8 cellular contexts compared by ENCODE assay signal in the genomic region with DNA sequence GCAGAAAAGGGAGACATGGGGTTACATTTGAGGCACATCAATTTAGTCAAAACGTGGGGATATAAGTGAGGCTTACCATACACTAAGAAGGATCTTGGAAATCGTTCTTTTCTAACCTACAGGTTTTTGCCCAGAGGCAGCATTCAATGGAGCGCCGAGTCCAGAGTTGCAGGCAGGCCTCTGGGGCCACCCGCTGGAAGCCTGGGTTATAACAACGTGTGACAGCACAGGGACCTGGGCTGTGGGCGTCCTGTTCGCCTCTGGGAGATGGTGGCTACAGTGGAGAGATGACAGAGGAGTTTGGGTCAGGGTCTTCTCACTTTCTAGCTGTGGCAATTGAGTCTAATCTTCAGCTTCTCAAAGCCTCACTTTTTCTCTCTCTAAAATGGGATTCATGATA. TPM values are rescaled to one million over a fixed set of nuclear protein-coding genes. Genes with fewer than 3 reads are reported as not detected.
DNase-seq lines count a peak whose midpoint lies in the region; ATAC-seq and TF ChIP-seq lines count a peak whose summit lies in the region.

No MANE protein-coding gene starts in this region.

- no peaks in the 10 kb centered on the region for H3K4me1 ChIP-seq in OCI-LY7 (ENCODE audit: insufficient read depth, low read length, poor library complexity, severe bottlenecking)
- no peaks in the 10 kb centered on the region for H3K4me1 ChIP-seq in colonic mucosa

- no peaks in the 10 kb centered on the region for H3K36me3 ChIP-seq in H7 (replicated peaks; ENCODE audit: control insufficient read depth, insufficient read depth, low read length)
- H3K36me3 ChIP-seq in OCI-LY7 (ENCODE audit: insufficient read depth, low read length): no peaks in the 10 kb centered on the region
- H3K36me3 ChIP-seq in colonic mucosa: no peaks in the 10 kb centered on the region

- no peak overlapping the region for H3K4me3 ChIP-seq in H7 (ENCODE audit: insufficient read depth, low read depth, low read length)
- H3K4me3 ChIP-seq in OCI-LY7 (ENCODE audit: low read depth, low read length, poor library complexity, severe bottlenecking): no peak overlapping the region
- no peak overlapping the region for H3K4me3 ChIP-seq in colonic mucosa

- POLR2A ChIA-PET in OCI-LY7 (lab: Charles Lee): no interaction called here

- intact Hi-C loops in OCI-LY7 (cut with micrococcal nuclease; ENCODE audit: unreplicated experiment): loop anchor here (10.0 kb wide), 1 partner anchor 689 kb away; no protein-coding TSS in a partner anchor
- intact Hi-C loops in colonic mucosa (cut with DNase I): loop anchor here (1.0 to 5.0 kb wide), 2 partner anchors 62 to 324 kb away; no protein-coding TSS in a partner anchor

- no peaks in the 10 kb centered on the region for H3K9me2 ChIP-seq in OCI-LY7 (ENCODE audit: insufficient read depth, low read length)

- no peaks in the 10 kb centered on the region for H3K79me2 ChIP-seq in OCI-LY7 (ENCODE audit: insufficient read depth, low read depth, low read length)

- H3K27ac ChIP-seq in OCI-LY7 (ENCODE audit: low read depth, low read length, poor library complexity, severe bottlenecking) (no peak overlapping the region), colonic mucosa (no peak overlapping the region)

- H2AFZ ChIP-seq in OCI-LY7 (ENCODE audit: low read length): no peak overlapping the region

- TF ChIP-seq CTCF in OCI-LY7 (conservative IDR thresholded peaks at IDR 0.05; ENCODE audit: low read length) (peak; percentile 67), colonic mucosa (IDR thresholded peaks at IDR 0.05) (peak; percentile 42)

- H4K20me1 ChIP-seq in OCI-LY7 (ENCODE audit: insufficient read depth, low read length): no peaks in the 10 kb centered on the region

- no peak overlapping the region for H3K9ac ChIP-seq in colonic mucosa (ENCODE audit: low read depth in 2 of 2, low read length in 2 of 2)

- no peak overlapping the region for H3K4me2 ChIP-seq in OCI-LY7 (ENCODE audit: low read length)

- H3K9me3 ChIP-seq in OCI-LY7 (ENCODE audit: low read length): no peaks in the 10 kb centered on the region
- H3K9me3 ChIP-seq in colonic mucosa: no peaks in the 10 kb centered on the region

- BruUV-seq in OCI-LY7 (replicated peaks; lab: Mats Ljungman, UMichigan): no TSS peak

- ATAC-seq in HG03439 (IDR thresholded peaks at IDR 0.05; ENCODE audit: unreplicated experiment) (no peak), GM19324 (IDR thresholded peaks at IDR 0.05; ENCODE audit: low FRiP score, unreplicated experiment) (no peak), GM19467 (IDR thresholded peaks at IDR 0.05; ENCODE audit: unreplicated experiment) (no peak)

- peaks cover 1% of the 10 kb centered on the region; the same call in 1 of the 2 replicates for H3K27me3 ChIP-seq in H7 (ENCODE audit: control insufficient read depth, insufficient read depth, low read length)
- peaks cover 4% of the 10 kb centered on the region for H3K27me3 ChIP-seq in colonic mucosa

- peak; percentile 6 for DNase-seq in COLO668 (lab: John Stamatoyannopoulos, UW; ENCODE audit: unreplicated experiment)
- peak; percentile 80 for DNase-seq in H7
- peak; percentile 23 for DNase-seq in OCI-LY7 (ENCODE audit: low spot score)
- peak; percentile 33 for DNase-seq in colonic mucosa
- DNase-seq in lung microvascular endothelial cell (ENCODE audit: low read depth in 2 of 2): peak; percentile 32 to 67

- CTCF ChIA-PET in OCI-LY7 (lab: Charles Lee; ENCODE audit: unreplicated experiment): interaction anchor here (0.6 kb wide), 1 partner anchor 352 kb away, joined by 3 read pairs; no protein-coding TSS in a partner anchor

RNA-seq across cellular contexts. Expression of a gene that starts 53.9 kb away (rescaled TPM):
- total RNA-seq in H7 (2014; rRNA removed; shearing (Covaris generic)): not detected in 2 replicates
- total RNA-seq in OCI-LY7 (2014; rRNA removed; shearing (Covaris generic)): not detected in 2 replicates
- not detected in 2 replicates for total RNA-seq in OCI-LY7 (2022)
- total RNA-seq in colonic mucosa: under 1 TPM; 0.27 to 0.53 TPM
- not detected in 2 replicates for total RNA-seq in lung microvascular endothelial cell

Comparison
In these comparisons a context has a peak if more than half of its experiments do, and no peak if none do; other contexts are left out.
1. DNase-seq: peak in every context shown above with its lines; median percentile 80 in H7; 50 in lung microvascular endothelial cell; 33 in colonic mucosa; 23 in OCI-LY7; 6 in COLO668.